ENCODE assay signal across 8 cellular contexts in genomic region chr13:30114586-30115256, GRCh38.
DNase-seq lines count a peak whose midpoint lies in the region; FAIRE-seq and TF ChIP-seq lines count a peak whose summit lies in the region.

No MANE protein-coding gene starts in this region.

- H3K9me3 ChIP-seq in ovary (no peaks in the 10 kb centered on the region), tibial artery (no peaks in the 10 kb centered on the region)

- in situ Hi-C loops in SK-MEL-5 (cut with HindIII; ENCODE audit: low pct_unique_long_range_greater_than_20kb, low sequenced_read_pairs), result loop anchor here (25.0 kb wide), 1 partner anchor 277 kb away; no protein-coding TSS in a partner anchor

- TF ChIP-seq EP300 in ovary (IDR thresholded peaks at IDR 0.05), result no peak

- intact Hi-C loops in head of caudate nucleus (cut with DNase I) (loop anchor here (2.0 to 10.0 kb wide), 4 partner anchors 267 to 606 kb away; partner anchors contain the start of gene SLC7A1), ovary (cut with DNase I) (loop anchor here (2.0 to 10.0 kb wide), 7 partner anchors 260 to 930 kb away; partner anchors contain the start of gene UBL3 (in 1 of the 4)), tibial artery (cut with DNase I; ENCODE audit: low total_unique reads) (loop anchor here (2.0 to 10.0 kb wide), 4 partner anchors 190 to 597 kb away; partner anchors contain the start of gene UBL3)

- TF ChIP-seq CTCF in ovary (IDR thresholded peaks at IDR 0.05) (peak; percentile 54 to 89 (median 79)), tibial artery (IDR thresholded peaks at IDR 0.05) (peak; percentile 87 to 92)

- H3K4me3 ChIP-seq in ovary, result peak overlapping the region; percentile 54
- H3K4me3 ChIP-seq in tibial artery, result peak overlapping the region; percentile 57 to 78

- no peaks in the 10 kb centered on the region for H3K27me3 ChIP-seq in ovary
- no peaks in the 10 kb centered on the region for H3K27me3 ChIP-seq in tibial artery

- no peak for TF ChIP-seq POLR2A in H54 (IDR thresholded peaks at IDR 0.05; ENCODE audit: low read depth, low read length)
- no peak for TF ChIP-seq POLR2A in ovary (IDR thresholded peaks at IDR 0.05)

- FAIRE-seq in H54 (lab: Jason Lieb, UNC), result no peak

- H3K4me1 ChIP-seq in ovary (ENCODE audit: insufficient read depth) (peaks cover 2% of the 10 kb centered on the region), tibial artery (peaks cover 0 to 43% (median 28%) of the 10 kb centered on the region in 4 donors)

- H3K27ac ChIP-seq in ovary, result peak overlapping the region; percentile 27 to 50
- H3K27ac ChIP-seq in tibial artery, result peak overlapping the region; percentile 72 to 73

- WGBS in ovary, 3 donors, result 0 to 1% (median 1%) methylated on average over 26 to 67 of the region's 67 CpGs

- H3K36me3 ChIP-seq in ovary (no peaks in the 10 kb centered on the region), tibial artery (no peaks in the 10 kb centered on the region)

- peak; percentile 89 for DNase-seq in GDM1 (lab: John Stamatoyannopoulos, UW)
- peak; percentile 69 for DNase-seq in H54 (ENCODE audit: insufficient read length, low spot score)
- DNase-seq in LoVo (ENCODE audit: low spot score), result peak; percentile 89
- peak; percentile 89 for DNase-seq in SK-MEL-5 (ENCODE audit: low read depth, low spot score)
- peak; percentile 96 for DNase-seq in activated naive CD4-positive, alpha-beta T cell treated with anti-CD3 and anti-CD28 coated beads, Interleukin-2, amount 50 U/mL, for 16 hours
- DNase-seq in head of caudate nucleus, result peak; percentile 85 to 97 (median 93)
- peak; percentile 80 to 93 (median 88) for DNase-seq in ovary
- DNase-seq in tibial artery, result peak; percentile 88 to 92

Comparison
In these comparisons a context has a peak if more than half of its experiments do, and no peak if none do; other contexts are left out.
1. Peak in every context shown above with its lines: DNase-seq, H3K4me3 ChIP-seq and H3K27ac ChIP-seq.